Comparison of ENCODE assay signal across 16 cellular contexts in the genomic region with DNA sequence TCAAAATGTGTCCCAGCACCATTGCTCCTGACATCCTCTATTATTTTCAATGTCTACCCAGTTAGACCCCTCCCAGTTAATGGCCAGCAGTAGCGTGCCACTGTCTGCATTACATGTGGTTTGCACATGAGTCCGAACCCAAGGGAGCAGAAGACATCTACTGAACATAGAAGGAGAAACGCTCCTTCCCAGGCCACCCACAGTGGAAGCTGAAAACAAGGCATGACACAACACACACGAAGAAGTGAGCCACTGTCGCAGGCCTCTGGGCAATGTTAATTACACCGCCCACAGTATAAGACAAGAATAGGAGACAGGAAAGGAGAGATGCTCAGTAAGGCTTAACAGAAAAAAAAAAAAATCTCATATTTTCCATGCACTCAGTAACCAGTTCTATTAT. TPM values are rescaled to one million over a fixed set of nuclear protein-coding genes. Genes with fewer than 3 reads are reported as not detected.
DNase-seq lines count a peak whose midpoint lies in the region; ATAC-seq, FAIRE-seq and TF ChIP-seq lines count a peak whose summit lies in the region.
"Had no signal": no experiment of that assay in that cellular context is flagged by ENCODE, and none has a peak within 500 bp of the region (broad histone marks: within the 10 kb centered on the region; RNA-seq: fewer than 3 reads in every experiment).

No MANE protein-coding gene starts in this region.

- TF ChIP-seq CTCF in IMR-90 (conservative IDR thresholded peaks at IDR 0.05; ENCODE audit: low read depth, low read length) (no peak), gastroesophageal sphincter (IDR thresholded peaks at IDR 0.05) (no peak), Calu3 (IDR thresholded peaks at IDR 0.05; ENCODE audit: unreplicated experiment) (no peak)

- FAIRE-seq in RCC 7860 (lab: Jason Lieb, UNC) = no peak
- FAIRE-seq: D721Med, H1 had no signal

- H3K4me3 ChIP-seq in IMR-90 (ENCODE audit: insufficient read depth, low read depth, low read length) (no peak overlapping the region), gastroesophageal sphincter (no peak overlapping the region)

- no peaks in the 10 kb centered on the region for H4K20me1 ChIP-seq in IMR-90 (ENCODE audit: insufficient read depth, low read length)

- no peak overlapping the region for H3K56ac ChIP-seq in IMR-90 (ENCODE audit: extremely low read depth, insufficient read depth, low read length)

- BruUV-seq in IMR-90 (replicated peaks; lab: Mats Ljungman, UMichigan) = no TSS peak
- BruUV-seq in Calu3 (replicated peaks; lab: Mats Ljungman, UMichigan) = no TSS peak

- no peak overlapping the region for H3K14ac ChIP-seq in IMR-90 (replicated peaks; ENCODE audit: low read depth, low read length)

- dilution Hi-C loops in IMR-90 (cut with HindIII; ENCODE audit: low sequenced_read_pairs, unreplicated experiment) = no loop called here

- H3K9me3 ChIP-seq in IMR-90 (ENCODE audit: control insufficient read depth, insufficient read depth, low read length) (no peaks in the 10 kb centered on the region), gastroesophageal sphincter (no peaks in the 10 kb centered on the region)
- H3K9me3 ChIP-seq: BE2C had no signal

- H4K8ac ChIP-seq in IMR-90 (ENCODE audit: low read depth in 2 of 2, low read length in 2 of 2) = peak overlapping the region in 1 of 2 experiments; percentile 35; a peak in 2 of 4 replicates

- H2AK9ac ChIP-seq in IMR-90 (replicated peaks; ENCODE audit: low read depth, low read length, poor library complexity) = no peak overlapping the region

- no peak overlapping the region for H2BK15ac ChIP-seq in IMR-90 (ENCODE audit: low read depth, low read length)

- peak; percentile 35 for DNase-seq in EH (ENCODE audit: low read depth)
- no peak for DNase-seq in IMR-90
- DNase-seq in RCC 7860 (ENCODE audit: low spot score) = no peak
- DNase-seq in Calu3 = no peak
- no peak for DNase-seq in SHP77 treated with DMSO at 0.1 percent for 48 hours (lab: John Stamatoyannopoulos, UW)
- DNase-seq: BE2C; C1 segment of cervical spinal cord; CD4-positive, CD25-positive, alpha-beta regulatory T cell; CD8-positive, alpha-beta memory T cell; COR-L47; GDM1; H9 had no signal

- H3K4me3 Mint-ChIP-seq in Calu3 (ENCODE audit: low read depth, unreplicated experiment) = no peak overlapping the region
- H3K4me3 Mint-ChIP-seq: CD4-positive, CD25-positive, alpha-beta regulatory T cell; CD8-positive, alpha-beta memory T cell; H9 had no signal

- H3K27me3 Mint-ChIP-seq in Calu3 (ENCODE audit: unreplicated experiment) = peaks cover 16% of the 10 kb centered on the region
- H3K27me3 Mint-ChIP-seq: CD4-positive, CD25-positive, alpha-beta regulatory T cell had no signal

- H3K9me1 ChIP-seq in IMR-90 (ENCODE audit: insufficient read depth, low read length) = peaks cover 9% of the 10 kb centered on the region; the same call in 1 of the 2 replicates

- H2AK5ac ChIP-seq in IMR-90 (ENCODE audit: low read depth, low read length) = peak overlapping the region; percentile 66; the same call in 1 of the 2 replicates

- no peak overlapping the region for H4K5ac ChIP-seq in IMR-90 (ENCODE audit: low read depth, low read length)

- H3K18ac ChIP-seq in IMR-90 (ENCODE audit: low read depth, low read length) = peak overlapping the region; percentile 42; the same call in 1 of the 2 replicates

- H2BK120ac ChIP-seq in IMR-90 (ENCODE audit: low read depth, low read length) = peak overlapping the region; percentile 53

- no peaks in the 10 kb centered on the region for H3K4me1 Mint-ChIP-seq in Calu3 (ENCODE audit: low read depth, unreplicated experiment)
- H3K4me1 Mint-ChIP-seq: CD4-positive, CD25-positive, alpha-beta regulatory T cell; CD8-positive, alpha-beta memory T cell had no signal

- no peaks in the 10 kb centered on the region for H3K27me3 ChIP-seq in IMR-90 (ENCODE audit: control insufficient read depth, insufficient read depth, low read length)
- H3K27me3 ChIP-seq in gastroesophageal sphincter = no peaks in the 10 kb centered on the region

- POLR2A ChIA-PET in IMR-90 (lab: Charles Lee; ENCODE audit: unreplicated experiment) = interaction anchor here (0.7 kb wide), 1 partner anchor 223 kb away, joined by 4 read pairs; no protein-coding TSS in a partner anchor

- intact Hi-C loops in IMR-90 (cut with micrococcal nuclease) (no loop called here), Calu3 (cut with micrococcal nuclease; ENCODE audit: unreplicated experiment) (no loop called here)

- WGBS in IMR-90 (ENCODE audit: extremely low coverage in 2 of 2, insufficient read length in 1 of 2), 2 experiments = no CpG with 5 or more reads among the region's 6 CpGs
- WGBS in gastroesophageal sphincter (ENCODE audit: low coverage in 1 of 2), 2 donors = 62 to 80% methylated on average over 1 to 4 of the region's 6 CpGs

- no peak overlapping the region for H2BK5ac ChIP-seq in IMR-90 (ENCODE audit: low read depth, low read length, poor library complexity, severe bottlenecking)

- peak overlapping the region; percentile 22; the same call in 1 of the 2 replicates for H2BK20ac ChIP-seq in IMR-90 (ENCODE audit: low read depth, low read length)

- H3K9me3 Mint-ChIP-seq in Calu3 (ENCODE audit: low read depth, unreplicated experiment) = no peaks in the 10 kb centered on the region
- H3K9me3 Mint-ChIP-seq: CD4-positive, CD25-positive, alpha-beta regulatory T cell had no signal

- TF ChIP-seq POLR2A in IMR-90 (IDR thresholded peaks at IDR 0.05; ENCODE audit: low read depth, low read length) (no peak), gastroesophageal sphincter (IDR thresholded peaks at IDR 0.05) (no peak)

- CTCF ChIA-PET in IMR-90 (lab: Yijun Ruan, JAX) (interaction anchor here (0.5 to 1.0 kb wide), 3 partner anchors 25 to 1823 kb away, joined by 3 read pairs; no protein-coding TSS in a partner anchor), Calu3 (lab: Charles Lee) (interaction anchor here (0.6 kb wide), 1 partner anchor 9 kb away, joined by 5 read pairs; no protein-coding TSS in a partner anchor)

- H3K4me2 ChIP-seq in IMR-90 (ENCODE audit: low read depth, low read length) = no peak overlapping the region

- H3K36me3 ChIP-seq in IMR-90 (ENCODE audit: control insufficient read depth, insufficient read depth, low read length) = no peaks in the 10 kb centered on the region
- no peaks in the 10 kb centered on the region for H3K36me3 ChIP-seq in gastroesophageal sphincter
- H3K36me3 ChIP-seq: BE2C had no signal

- H3K9ac ChIP-seq in IMR-90 (ENCODE audit: low read depth, low read length) = no peak overlapping the region

- TF ChIP-seq EP300 in gastroesophageal sphincter (IDR thresholded peaks at IDR 0.05) = no peak

- H3K23ac ChIP-seq in IMR-90 (ENCODE audit: low read depth, low read length) = 0 out of 2 replicates have a peak overlapping the region, but pooled peaks have one; percentile 15

- no peak for TF ChIP-seq RAD21 in IMR-90 (IDR thresholded peaks at IDR 0.05; ENCODE audit: low read length)

- no peak for ATAC-seq in IMR-90 (ENCODE audit: low read depth)
- ATAC-seq in gastroesophageal sphincter = no peak

- H3K27ac ChIP-seq in IMR-90 (ENCODE audit: insufficient read depth, low read length) (no peak overlapping the region), gastroesophageal sphincter (peak overlapping the region; percentile 58 to 79 (median 76))

- H3K4me1 ChIP-seq in IMR-90 (ENCODE audit: control insufficient read depth, insufficient read depth, low read length) = peaks cover 3% of the 10 kb centered on the region; the same call in 1 of the 2 replicates
- H3K4me1 ChIP-seq in gastroesophageal sphincter = peaks cover 0 to 65% (median 2%) of the 10 kb centered on the region in 3 donors
- H3K4me1 ChIP-seq: BE2C had no signal

- H3K4ac ChIP-seq in IMR-90 (ENCODE audit: low read depth, low read length) = peak overlapping the region; percentile 40

- in situ Hi-C loops in IMR-90 (cut with MboI; ENCODE audit: low sequenced_read_pairs) = no loop called here

- no peaks in the 10 kb centered on the region for H3K79me1 ChIP-seq in IMR-90 (ENCODE audit: low read depth in 1 of 2, low read length in 2 of 2)

- H2AFZ ChIP-seq in IMR-90 (replicated peaks; ENCODE audit: low read length, poor library complexity) = peak overlapping the region; percentile 34

- no peak overlapping the region for H4K91ac ChIP-seq in IMR-90 (ENCODE audit: insufficient read depth, low read depth, low read length)

- no peak overlapping the region for H3K27ac Mint-ChIP-seq in Calu3 (ENCODE audit: unreplicated experiment)
- H3K27ac Mint-ChIP-seq: CD4-positive, CD25-positive, alpha-beta regulatory T cell; CD8-positive, alpha-beta memory T cell; H9 had no signal

- no peaks in the 10 kb centered on the region for H3K36me3 Mint-ChIP-seq in Calu3 (ENCODE audit: insufficient read depth, unreplicated experiment)
- H3K36me3 Mint-ChIP-seq: CD4-positive, CD25-positive, alpha-beta regulatory T cell; CD8-positive, alpha-beta memory T cell had no signal

TF ChIP-seq in IMR-90, 13 proteins besides CTCF, POLR2A, EP300 and RAD21 (continues in another document):
- TF ChIP-seq ELK1 (IDR thresholded peaks at IDR 0.05; ENCODE audit: borderline replicate concordance, low read depth, low read length) (no peak), MAZ (IDR thresholded peaks at IDR 0.05; ENCODE audit: borderline replicate concordance, low read depth, low read length) (no peak), RFX5 (IDR thresholded peaks at IDR 0.05; ENCODE audit: low read depth, low read length) (no peak), NFE2L2 (IDR thresholded peaks at IDR 0.05; ENCODE audit: low read depth, low read length) (no peak), CEBPB (IDR thresholded peaks at IDR 0.05; ENCODE audit: low read depth, low read length) (no peak)
- TF ChIP-seq, protein P1, sequence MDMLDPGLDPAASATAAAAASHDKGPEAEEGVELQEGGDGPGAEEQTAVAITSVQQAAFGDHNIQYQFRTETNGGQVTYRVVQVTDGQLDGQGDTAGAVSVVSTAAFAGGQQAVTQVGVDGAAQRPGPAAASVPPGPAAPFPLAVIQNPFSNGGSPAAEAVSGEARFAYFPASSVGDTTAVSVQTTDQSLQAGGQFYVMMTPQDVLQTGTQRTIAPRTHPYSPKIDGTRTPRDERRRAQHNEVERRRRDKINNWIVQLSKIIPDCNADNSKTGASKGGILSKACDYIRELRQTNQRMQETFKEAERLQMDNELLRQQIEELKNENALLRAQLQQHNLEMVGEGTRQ (IDR thresholded peaks at IDR 0.05; ENCODE audit: low read depth, low read length) = no peak

RNA-seq across cellular contexts. Expression of gene MKX, which starts 50.5 kb away (rescaled TPM):
- 0.28 and 0.36 TPM in 2 replicates for total RNA-seq in IMR-90 (2012; rRNA removed)
- polyA plus RNA-seq in IMR-90 (2012; rRNA removed) = 0.10 and 0.11 TPM in 2 replicates
- polyA plus RNA-seq in IMR-90 (2012; cell fraction: cytosol; rRNA removed) = 0.10 and 0.24 TPM in 2 replicates
- 0.04 and 0.16 TPM in 2 replicates for polyA plus RNA-seq in IMR-90 (2012; cell fraction: nucleus; rRNA removed; ENCODE audit: low replicate concordance)
- 10 to 100 TPM in 3 of 4 donors, 1 to 10 TPM in 1; 2.3 to 39.5 (median 26.5) TPM for total RNA-seq in gastroesophageal sphincter
- 1.5 and 2.3 TPM in 2 replicates for total RNA-seq in Calu3 (2022)
- total RNA-seq: CD4-positive, CD25-positive, alpha-beta regulatory T cell; HT-29 had no signal
- polyA plus RNA-seq: CD4-positive, CD25-positive, alpha-beta regulatory T cell; CD8-positive, alpha-beta memory T cell had no signal
